Comparison of ENCODE assay signal across 12 cellular contexts in the genomic region with DNA sequence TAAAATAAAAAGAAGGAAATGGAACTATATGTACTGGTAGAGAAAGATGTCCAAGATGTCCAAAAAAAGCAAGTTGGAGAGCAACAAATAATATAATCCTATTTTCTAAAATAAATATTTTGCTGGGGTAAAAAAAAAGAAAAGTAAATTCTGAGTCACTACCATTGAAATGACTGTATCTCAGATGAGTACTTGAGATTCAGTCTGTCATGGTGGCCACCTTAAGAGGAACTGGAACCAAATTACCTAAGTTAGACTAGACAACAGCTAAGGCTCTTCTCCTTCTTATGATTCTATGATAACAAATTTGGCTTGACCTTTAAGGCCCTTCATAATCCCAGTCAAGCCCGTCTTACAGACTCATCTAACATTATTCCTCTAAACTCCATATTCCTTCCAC.
A peak's percentile ranks its signal among the peaks of the same experiment; 100 is the strongest.
DNase-seq lines count a peak whose midpoint lies in the region; ATAC-seq, FAIRE-seq and TF ChIP-seq lines count a peak whose summit lies in the region.
"Had no signal": no experiment of that assay in that cellular context is flagged by ENCODE, and none has a peak within 500 bp of the region (broad histone marks: within the 10 kb centered on the region; RNA-seq: fewer than 3 reads in every experiment).

No MANE protein-coding gene starts in this region.

- no peaks in the 10 kb centered on the region for H3K9me3 ChIP-seq in kidney (ENCODE audit: control insufficient read depth in 1 of 2, low read length in 2 of 2)
- H3K9me3 ChIP-seq: left lung had no signal

- POLR2A ChIA-PET in activated B cell treated with CpG ODN at 0.5 μM for 24 hours (lab: Charles Lee), result interaction anchor here (0.5 to 1.0 kb wide), 4 partner anchors 163 to 272 kb away, joined by 3 to 7 read pairs (median 3); no protein-coding TSS in a partner anchor

- no peaks in the 10 kb centered on the region for H3K9me3 Mint-ChIP-seq in activated B cell treated with CpG ODN at 0.5 μM for 24 hours

- no peak overlapping the region for H3K9ac ChIP-seq in kidney (ENCODE audit: low read length in 2 of 2)

- H3K36me3 Mint-ChIP-seq in activated B cell treated with CpG ODN at 0.5 μM for 24 hours (ENCODE audit: low read depth), result no peaks in the 10 kb centered on the region

- no peaks in the 10 kb centered on the region for H3K27me3 Mint-ChIP-seq in activated B cell treated with CpG ODN at 0.5 μM for 24 hours

- no peak overlapping the region for H3K4me3 ChIP-seq in kidney (ENCODE audit: low read length in 2 of 2)
- H3K4me3 ChIP-seq: left lung had no signal

- H3K4me1 ChIP-seq in kidney (ENCODE audit: control insufficient read depth in 1 of 2, insufficient read depth in 1 of 2, low read depth in 1 of 2, low read length in 2 of 2), result peaks cover 0 to 8% of the 10 kb centered on the region in 2 donors

- peak overlapping the region; percentile 63 for H3K27ac Mint-ChIP-seq in activated B cell treated with CpG ODN at 0.5 μM for 24 hours

- no peak for TF ChIP-seq CTCF in activated B cell treated with CpG ODN at 0.5 μM for 24 hours (IDR thresholded peaks at IDR 0.05)
- no peak for TF ChIP-seq CTCF in kidney (IDR thresholded peaks at IDR 0.05; ENCODE audit: borderline replicate concordance, extremely low read depth, insufficient read depth)

- CTCF ChIA-PET in activated B cell treated with CpG ODN at 0.5 μM for 24 hours (lab: Charles Lee), result interaction anchor here (1.7 kb wide), 1 partner anchor 272 kb away, joined by 6 read pairs; no protein-coding TSS in a partner anchor

- no peaks in the 10 kb centered on the region for H3K36me3 ChIP-seq in kidney (ENCODE audit: control insufficient read depth in 1 of 2, insufficient read depth in 2 of 2, low read length in 2 of 2)
- H3K36me3 ChIP-seq: left lung had no signal

- H3K4me3 Mint-ChIP-seq in activated B cell treated with CpG ODN at 0.5 μM for 24 hours, result peak overlapping the region; percentile 70

- no peak overlapping the region for H3K27ac ChIP-seq in kidney (ENCODE audit: low read depth in 2 of 2, low read length in 2 of 2)
- H3K27ac ChIP-seq: left lung, RWPE1 had no signal

- FAIRE-seq in kidney (lab: Jason Lieb, UNC), result no peak
- FAIRE-seq: D721Med had no signal

- DNase-seq in activated B cell treated with CpG ODN at 0.5 μM for 24 hours (no peak), kidney (no peak), amygdala (lab: John Stamatoyannopoulos, UW) (no peak), NCI-H2227 treated with DMSO at 0.1 percent for 48 hours (lab: John Stamatoyannopoulos, UW) (no peak)
- DNase-seq: H7, left lung had no signal

- peaks cover 58% of the 10 kb centered on the region for H3K4me1 Mint-ChIP-seq in activated B cell treated with CpG ODN at 0.5 μM for 24 hours

- ATAC-seq in GM18861 (IDR thresholded peaks at IDR 0.05; ENCODE audit: unreplicated experiment), result peak; percentile 86
- peak; percentile 78 for ATAC-seq in GM21528 (IDR thresholded peaks at IDR 0.05; ENCODE audit: low FRiP score, unreplicated experiment)
- ATAC-seq in HG03135 (IDR thresholded peaks at IDR 0.05; ENCODE audit: unreplicated experiment), result peak; percentile 91
- ATAC-seq in activated B cell treated with CpG ODN at 0.5 μM for 24 hours (ENCODE audit: low read depth), result peak; percentile 87
- no peak for ATAC-seq in SK-N-SH treated with all-trans-retinoic acid at 6 μM for 48 hours
- ATAC-seq: left lung had no signal

- intact Hi-C loops in activated B cell treated with CpG ODN at 0.5 μM for 24 hours (cut with micrococcal nuclease), result loop anchor here (1.0 to 5.0 kb wide), 8 partner anchors 23 to 271 kb away; partner anchors contain the start of gene HES1
- intact Hi-C loops in kidney (cut with DNase I), result no loop called here

TF ChIP-seq in SK-N-SH treated with all-trans-retinoic acid at 6 μM for 48 hours, 23 proteins besides CTCF, POLR2A, EP300 and RAD21:
- TF ChIP-seq, protein P1, sequence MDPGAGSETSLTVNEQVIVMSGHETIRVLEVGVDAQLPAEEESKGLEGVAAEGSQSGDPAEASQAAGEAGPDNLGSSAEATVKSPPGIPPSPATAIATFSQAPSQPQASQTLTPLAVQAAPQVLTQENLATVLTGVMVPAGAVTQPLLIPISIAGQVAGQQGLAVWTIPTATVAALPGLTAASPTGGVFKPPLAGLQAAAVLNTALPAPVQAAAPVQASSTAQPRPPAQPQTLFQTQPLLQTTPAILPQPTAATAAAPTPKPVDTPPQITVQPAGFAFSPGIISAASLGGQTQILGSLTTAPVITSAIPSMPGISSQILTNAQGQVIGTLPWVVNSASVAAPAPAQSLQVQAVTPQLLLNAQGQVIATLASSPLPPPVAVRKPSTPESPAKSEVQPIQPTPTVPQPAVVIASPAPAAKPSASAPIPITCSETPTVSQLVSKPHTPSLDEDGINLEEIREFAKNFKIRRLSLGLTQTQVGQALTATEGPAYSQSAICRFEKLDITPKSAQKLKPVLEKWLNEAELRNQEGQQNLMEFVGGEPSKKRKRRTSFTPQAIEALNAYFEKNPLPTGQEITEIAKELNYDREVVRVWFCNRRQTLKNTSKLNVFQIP (CRISPR knock-in tag; IDR thresholded peaks at IDR 0.05; ENCODE audit: borderline replicate concordance, low read depth), result no peak
- no peak for TF ChIP-seq RARB (CRISPR knock-in tag; IDR thresholded peaks at IDR 0.05)
